Comparison of ENCODE assay signal across 22 cellular contexts in the genomic region with DNA sequence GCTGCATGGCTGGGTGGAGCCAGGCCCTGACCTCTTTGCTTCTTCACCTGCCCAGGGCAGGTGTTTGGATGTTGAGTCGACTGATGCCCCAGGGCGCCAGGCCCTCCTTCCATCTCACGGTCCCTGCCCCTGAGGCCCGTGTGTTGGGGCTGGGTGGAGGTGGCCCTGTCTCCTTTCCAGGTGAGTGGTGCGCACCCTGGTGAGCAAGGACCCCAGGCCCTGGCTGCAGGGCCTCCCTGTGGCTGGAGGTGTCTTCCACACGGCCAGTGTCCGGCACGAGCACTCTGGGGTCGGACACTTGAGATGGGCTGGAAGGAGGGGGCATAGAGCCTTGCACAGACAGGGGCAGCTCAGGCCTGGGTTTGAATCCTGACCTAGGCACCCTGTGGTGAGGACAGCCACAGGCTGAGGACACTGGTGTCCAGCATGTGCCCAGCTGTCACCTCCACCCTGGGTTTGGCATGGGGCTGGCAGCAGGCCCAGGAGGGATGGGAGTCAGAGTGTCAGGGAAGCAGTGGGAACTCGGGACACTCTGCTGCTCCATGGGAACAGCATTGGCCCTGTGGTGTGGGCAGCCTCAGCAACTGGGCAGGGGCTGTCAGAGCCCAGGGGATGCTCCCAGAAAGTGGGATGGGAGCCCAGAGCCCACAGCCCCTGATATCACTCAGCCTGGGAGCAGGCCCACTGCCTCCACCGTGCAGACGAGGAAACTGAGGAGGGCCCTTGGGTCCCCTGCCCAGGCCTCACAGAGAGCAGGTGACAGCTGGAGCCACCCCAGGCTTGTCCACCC. TPM values are rescaled to one million over a fixed set of nuclear protein-coding genes. Genes with fewer than 3 reads are reported as not detected.
A peak's percentile ranks its signal among the peaks of the same experiment; 100 is the strongest.
DNase-seq lines count a peak whose midpoint lies in the region; ATAC-seq, FAIRE-seq and TF ChIP-seq lines count a peak whose summit lies in the region.
"Had no signal": no experiment of that assay in that cellular context is flagged by ENCODE, and none has a peak within 500 bp of the region (broad histone marks: within the 10 kb centered on the region; RNA-seq: fewer than 3 reads in every experiment).

No MANE protein-coding gene starts in this region.

- no peak overlapping the region for H2BK20ac ChIP-seq in H1 (ENCODE audit: low read length)

- H3K9me3 ChIP-seq in right lobe of liver = no peaks in the 10 kb centered on the region
- no peaks in the 10 kb centered on the region for H3K9me3 ChIP-seq in HepG2 (ENCODE audit: low read length)
- H3K9me3 ChIP-seq in H1 (ENCODE audit: insufficient read depth in 2 of 2, low read depth in 1 of 2, low read length in 1 of 2) = no peaks in the 10 kb centered on the region
- no peaks in the 10 kb centered on the region for H3K9me3 ChIP-seq in neuronal stem cell (replicated peaks in 1 of 2; ENCODE audit: control insufficient read depth in 2 of 2, insufficient read depth in 1 of 2, low read depth in 1 of 2, low read length in 2 of 2)
- H3K9me3 ChIP-seq: BE2C had no signal

- no TSS peak for BruUV-seq in HepG2 (replicated peaks; lab: Mats Ljungman, UMichigan)

- H2AFZ ChIP-seq in HepG2 (ENCODE audit: low read length) = no peak overlapping the region
- H2AFZ ChIP-seq in H1 (ENCODE audit: low read length) = no peak overlapping the region
- no peak overlapping the region for H2AFZ ChIP-seq in neuronal stem cell (ENCODE audit: low read length)
- H2AFZ ChIP-seq: GM23338 had no signal

- H2BK15ac ChIP-seq in H1 (ENCODE audit: low read length) = no peak overlapping the region
- peak overlapping the region; percentile 27 for H2BK15ac ChIP-seq in neuronal stem cell (ENCODE audit: low read length)

- H3K9ac ChIP-seq in HepG2 (ENCODE audit: insufficient read depth, low read depth, low read length) = no peak overlapping the region
- H3K9ac ChIP-seq in H1 (replicated peaks in 1 of 4; ENCODE audit: extremely low read depth in 1 of 4, low read depth in 3 of 4, low read length in 3 of 4) = no peak overlapping the region
- H3K9ac ChIP-seq in neuronal stem cell (ENCODE audit: low read depth, low read length, poor library complexity) = no peak overlapping the region

- H4K91ac ChIP-seq in H1 (replicated peaks; ENCODE audit: insufficient read length, low read length) = no peak overlapping the region
- H4K91ac ChIP-seq in neuronal stem cell (ENCODE audit: low read depth, low read length, poor library complexity) = peak overlapping the region; percentile 39

- no peak overlapping the region for H3K56ac ChIP-seq in H1 (replicated peaks; ENCODE audit: insufficient read length, low read depth, low read length)

- H4K5ac ChIP-seq in H1 (ENCODE audit: insufficient read length, low read depth, low read length) = no peak overlapping the region

- POLR2A ChIA-PET in HepG2 (lab: Yijun Ruan, JAX) (no interaction called here), H1 (lab: Charles Lee; ENCODE audit: partially characterized antibody) (interaction anchor here (1.6 kb wide), 1 partner anchor 8 kb away, joined by 5 read pairs; no protein-coding TSS in a partner anchor)

- H3K27me3 ChIP-seq in right lobe of liver = no peaks in the 10 kb centered on the region
- H3K27me3 ChIP-seq in HepG2 (ENCODE audit: control insufficient read depth in 1 of 2, insufficient read depth in 2 of 2, low read length in 2 of 2) = peaks cover 16 to 49% of the 10 kb centered on the region in 2 experiments; a peak in 4 of 5 replicates
- no peaks in the 10 kb centered on the region for H3K27me3 ChIP-seq in H1 (replicated peaks in 1 of 4; ENCODE audit: control insufficient read depth in 3 of 4, extremely low read depth in 1 of 4, insufficient read depth in 3 of 4, low read length in 3 of 4)
- peaks cover 0 to 25% (median 0%) of the 10 kb centered on the region in 3 experiments for H3K27me3 ChIP-seq in neuronal stem cell (ENCODE audit: control insufficient read depth in 3 of 3, insufficient read depth in 3 of 3, low read depth in 1 of 3, low read length in 3 of 3)
- H3K27me3 ChIP-seq in foreskin keratinocyte = peaks cover 14% of the 10 kb centered on the region
- H3K27me3 ChIP-seq: BE2C had no signal

- in situ Hi-C loops in HepG2 (cut with HindIII; ENCODE audit: extremely low pct_ligation_motif_present, low pct_unique_long_range_greater_than_20kb) = no loop called here

- intact Hi-C loops in right lobe of liver (cut with DNase I) (no loop called here), HepG2 (cut with micrococcal nuclease; ENCODE audit: unreplicated experiment) (no loop called here)

- H3K79me2 ChIP-seq in HepG2 (ENCODE audit: insufficient read depth, low read length) (no peaks in the 10 kb centered on the region), H1 (ENCODE audit: control insufficient read depth in 1 of 2, insufficient read depth in 2 of 2, low read length in 2 of 2) (no peaks in the 10 kb centered on the region)

- TF ChIP-seq CTCF in right lobe of liver (IDR thresholded peaks at IDR 0.05) (no peak), HepG2 (CRISPR knock-in tag; IDR thresholded peaks at IDR 0.05) (no peak), H1 (IDR thresholded peaks at IDR 0.05; ENCODE audit: control extremely low read depth in 1 of 3, insufficient read depth in 1 of 3, low read depth in 1 of 3, low read length in 3 of 3) (no peak), foreskin keratinocyte (conservative IDR thresholded peaks at IDR 0.05) (no peak)

- peaks cover 0 to 17% (median 0%) of the 10 kb centered on the region in 4 donors for H3K4me1 ChIP-seq in right lobe of liver
- H3K4me1 ChIP-seq in HepG2 (ENCODE audit: insufficient read depth, low read length) = no peaks in the 10 kb centered on the region
- peaks cover 0 to 4% (median 2%) of the 10 kb centered on the region in 4 experiments; a peak in 2 of 7 replicates for H3K4me1 ChIP-seq in H1 (replicated peaks in 1 of 4; ENCODE audit: control insufficient read depth in 3 of 4, insufficient read depth in 4 of 4, low read length in 3 of 4)
- H3K4me1 ChIP-seq in neuronal stem cell (ENCODE audit: control insufficient read depth in 2 of 2, insufficient read depth in 1 of 2, low read depth in 1 of 2, low read length in 2 of 2) = peaks cover 0 to 13% of the 10 kb centered on the region in 2 donors
- no peaks in the 10 kb centered on the region for H3K4me1 ChIP-seq in foreskin keratinocyte
- H3K4me1 ChIP-seq: BE2C had no signal

- H2BK120ac ChIP-seq in H1 (replicated peaks; ENCODE audit: low read depth, low read length) (no peak overlapping the region), neuronal stem cell (ENCODE audit: low read depth, low read length) (no peak overlapping the region)

- H2BK12ac ChIP-seq in H1 (ENCODE audit: low read depth, low read length) (0 out of 2 replicates have a peak overlapping the region, but pooled peaks have one; percentile 17), neuronal stem cell (ENCODE audit: low read length) (peak overlapping the region; percentile 99)

- H3K23ac ChIP-seq in H1 (ENCODE audit: insufficient read length) (no peak overlapping the region), neuronal stem cell (ENCODE audit: low read depth, low read length, poor library complexity) (peak overlapping the region; percentile 87)

- no peak overlapping the region for H2BK5ac ChIP-seq in H1 (ENCODE audit: low read depth, low read length)
- H2BK5ac ChIP-seq in neuronal stem cell (ENCODE audit: low read length) = peak overlapping the region; percentile 73

- H3K4ac ChIP-seq in H1 (replicated peaks; ENCODE audit: insufficient read length, low read depth, low read length) (no peak overlapping the region), neuronal stem cell (ENCODE audit: low read length) (no peak overlapping the region)

- ATAC-seq in right lobe of liver = peak in 3 of 4 donors; percentile 4 to 53 (median 17)
- ATAC-seq in HepG2 = no peak
- ATAC-seq in foreskin keratinocyte = no peak
- no peak for ATAC-seq in GM21390 (IDR thresholded peaks at IDR 0.05; ENCODE audit: unreplicated experiment)
- ATAC-seq: HCT116 had no signal

- H2AK5ac ChIP-seq in H1 (ENCODE audit: low read depth, low read length) = no peak overlapping the region
- H2AK5ac ChIP-seq in neuronal stem cell (ENCODE audit: low read depth, low read length) = peak overlapping the region; percentile 97

- H3K36me3 ChIP-seq in right lobe of liver (no peaks in the 10 kb centered on the region), HepG2 (replicated peaks in 1 of 2; ENCODE audit: control insufficient read depth in 1 of 2, insufficient read depth in 2 of 2, low read length in 2 of 2) (no peaks in the 10 kb centered on the region), H1 (ENCODE audit: control insufficient read depth in 2 of 4, insufficient read depth in 4 of 4, low read length in 3 of 4) (no peaks in the 10 kb centered on the region), neuronal stem cell (replicated peaks in 1 of 2; ENCODE audit: control insufficient read depth in 2 of 2, insufficient read depth in 2 of 2, low read length in 2 of 2) (no peaks in the 10 kb centered on the region)
- H3K36me3 ChIP-seq: BE2C had no signal

- H3K14ac ChIP-seq in H1 (ENCODE audit: insufficient read length) (no peak overlapping the region), neuronal stem cell (ENCODE audit: low read length) (no peak overlapping the region)

- H4K20me1 ChIP-seq in HepG2 (ENCODE audit: insufficient read depth, low read length) (0 out of 2 replicates have a peak, but pooled peaks cover 3% of the 10 kb centered on the region), H1 (replicated peaks in 1 of 2; ENCODE audit: control insufficient read depth in 1 of 2, insufficient read depth in 2 of 2, low read length in 2 of 2) (peaks cover 0 to 2% of the 10 kb centered on the region in 2 experiments)

- no peak overlapping the region; the same call in 1 of the 2 replicates for H4K8ac ChIP-seq in H1 (ENCODE audit: extremely low read depth, insufficient read depth, low read length)
- H4K8ac ChIP-seq in neuronal stem cell (ENCODE audit: low read depth, low read length) = peak overlapping the region; percentile 82

- TF ChIP-seq RAD21 in HepG2 (CRISPR knock-in tag; IDR thresholded peaks at IDR 0.05) = no peak
- no peak for TF ChIP-seq RAD21 in H1 (IDR thresholded peaks at IDR 0.05 in 1 of 2, conservative IDR thresholded peaks at IDR 0.05 in 1 of 2; ENCODE audit: low read depth in 2 of 2, low read length in 2 of 2)

- DNase-seq in right lobe of liver = peak in 2 of 3 donors; percentile 75 to 76
- DNase-seq in HepG2 (ENCODE audit: low spot score) = no peak
- DNase-seq in H1 (ENCODE audit: low read depth in 1 of 2, low spot score in 2 of 2) = no peak
- DNase-seq in neuronal stem cell (ENCODE audit: low spot score) = no peak
- DNase-seq in foreskin keratinocyte = no peak
- DNase-seq: ACHN; BE2C; CD4-positive, alpha-beta memory T cell; DMS153; DMS79; GDM1; H7; HFFc6 had no signal

- H3K23me2 ChIP-seq in H1 (ENCODE audit: low read depth, low read length) = no peaks in the 10 kb centered on the region

- H3K4me2 ChIP-seq in HepG2 (ENCODE audit: low read depth, low read length) (no peak overlapping the region), H1 (ENCODE audit: insufficient read depth in 1 of 2, low read depth in 2 of 2, low read length in 2 of 2) (no peak overlapping the region), neuronal stem cell (ENCODE audit: insufficient read depth, low read length, poor library complexity, severe bottlenecking) (no peak overlapping the region)
- H3K4me2 ChIP-seq: GM23338 had no signal

- no peak overlapping the region for H3K18ac ChIP-seq in H1 (ENCODE audit: extremely low read depth, low read length)
- H3K18ac ChIP-seq in neuronal stem cell (ENCODE audit: low read length) = peak overlapping the region; percentile 79

- FAIRE-seq in HepG2 (lab: Jason Lieb, UNC) (no peak), H1 (lab: Jason Lieb, UNC) (no peak)
- FAIRE-seq: A204.1, GM12892, GM18507, HTR-8/SVneo had no signal

- TF ChIP-seq POLR2A in right lobe of liver (IDR thresholded peaks at IDR 0.05) (no peak), HepG2 (IDR thresholded peaks at IDR 0.05; ENCODE audit: insufficient read depth in 1 of 2, low read depth in 2 of 2, low read length in 2 of 2) (no peak), H1 (IDR thresholded peaks at IDR 0.05; ENCODE audit: control extremely low read depth in 1 of 2, low read depth in 2 of 2, low read length in 2 of 2) (no peak)

- no peak for TF ChIP-seq EP300 in HepG2 (IDR thresholded peaks at IDR 0.05; ENCODE audit: low read depth in 2 of 2, low read length in 2 of 2)
- no peak for TF ChIP-seq EP300 in HepG2 (CRISPR knock-in tag; IDR thresholded peaks at IDR 0.05; ENCODE audit: borderline replicate concordance)
- no peak for TF ChIP-seq EP300 in H1 (IDR thresholded peaks at IDR 0.05; ENCODE audit: borderline replicate concordance in 1 of 2, low read depth in 2 of 2, low read length in 2 of 2)

- CTCF ChIA-PET in HepG2 (lab: Yijun Ruan, JAX; ENCODE audit: low intra/inter-chr PET ratio, low total read pairs) = no interaction called here
- CTCF ChIA-PET in H1 (lab: Charles Lee; ENCODE audit: partially characterized antibody) = interaction anchor here (1.0 to 3.0 kb wide), 11 partner anchors 8 to 396 kb away, joined by 3 to 22 read pairs (median 6); no protein-coding TSS in a partner anchor

- H3K27ac ChIP-seq in right lobe of liver = peak overlapping the region in 1 of 3 donors; percentile 56
- no peak overlapping the region for H3K27ac ChIP-seq in HepG2 (ENCODE audit: extremely low read length, insufficient read depth, low read length)
- no peak overlapping the region for H3K27ac ChIP-seq in H1 (ENCODE audit: low read depth, low read length)
- H3K27ac ChIP-seq in neuronal stem cell (replicated peaks; ENCODE audit: low read length) = no peak overlapping the region
- no peak overlapping the region for H3K27ac ChIP-seq in foreskin keratinocyte

- 89% methylated on average over 4 of the region's 12 CpGs for WGBS in right lobe of liver (ENCODE audit: insufficient coverage, low coverage, low lambda C conversion rate, missing lambda C conversion rate)
- 60% methylated on average over 1 of the region's 12 CpGs for WGBS in HepG2 (ENCODE audit: low lambda C conversion rate)
- WGBS in H1 (ENCODE audit: extremely low coverage in 1 of 2, insufficient coverage in 1 of 2, insufficient read length in 1 of 2, insufficient replicate concordance in 2 of 2, low coverage in 1 of 2, low lambda C conversion rate in 2 of 2, missing lambda C conversion rate in 1 of 2), 2 experiments = 93% methylated on average over 11 of the region's 12 CpGs; no CpG with 5 or more reads in 1 of the 2 experiments
- WGBS in neuronal stem cell (ENCODE audit: extremely low coverage in 2 of 2, insufficient read length in 2 of 2, insufficient replicate concordance in 1 of 2), 2 donors = no CpG with 5 or more reads among the region's 12 CpGs

- H3K79me1 ChIP-seq in H1 (ENCODE audit: low read depth, low read length) = no peaks in the 10 kb centered on the region
- peaks cover 3% of the 10 kb centered on the region for H3K79me1 ChIP-seq in neuronal stem cell (ENCODE audit: low read depth, low read length)

- H3K4me3 ChIP-seq in right lobe of liver (no peak overlapping the region), HepG2 (replicated peaks in 1 of 3; ENCODE audit: insufficient read depth in 1 of 3, low read depth in 2 of 3, low read length in 3 of 3) (no peak overlapping the region), H1 (ENCODE audit: extremely low read depth in 1 of 4, insufficient read depth in 2 of 4, low read depth in 3 of 4, low read length in 4 of 4) (no peak overlapping the region), neuronal stem cell (ENCODE audit: low read length in 2 of 2) (no peak overlapping the region)
- H3K4me3 ChIP-seq: GM23338 had no signal

RNA-seq across cellular contexts. Expression of a gene that starts 37.1 kb away (rescaled TPM):
- total RNA-seq in right lobe of liver (not detected), HepG2 (2016; rRNA removed; fragmentation: Illumina TruSeq; extraction: Trizol) (not detected in 2 replicates), foreskin keratinocyte (not detected in 2 replicates)
- not detected in 2 replicates for total RNA-seq in HepG2 (2016; cell fraction: cytosol; rRNA removed; fragmentation: Illumina TruSeq; extraction: Trizol; ENCODE audit: low read depth)
- total RNA-seq in HepG2 (2016; cell fraction: insoluble cytoplasmic fraction; rRNA removed; fragmentation: Illumina TruSeq; extraction: Trizol) = not detected in 2 replicates
- total RNA-seq in HepG2 (2016; cell fraction: membrane; rRNA removed; fragmentation: Illumina TruSeq; extraction: Trizol) = not detected in 2 replicates
- not detected in 2 replicates for total RNA-seq in HepG2 (2016; cell fraction: nucleus; rRNA removed; fragmentation: Illumina TruSeq; extraction: Trizol)
- polyA plus RNA-seq in HepG2 (2011; rRNA removed) (not detected in 2 replicates), H1 (2011; rRNA removed) (not detected in 2 replicates), foreskin keratinocyte (not detected in 2 replicates)
- polyA plus RNA-seq in HepG2 (2011; cell fraction: cytosol; rRNA removed) = not detected in 2 replicates
- not detected in 2 replicates for polyA plus RNA-seq in HepG2 (2011; cell fraction: nucleus; rRNA removed)
- polyA plus RNA-seq in HepG2 (2012) = not detected in 2 replicates
- not detected in 2 replicates for polyA plus RNA-seq in HepG2 (2016; cell fraction: cytosol; fragmentation: Illumina TruSeq; extraction: Trizol; ENCODE audit: low read depth)
- not detected in 2 replicates for polyA plus RNA-seq in HepG2 (2016; cell fraction: insoluble cytoplasmic fraction; fragmentation: Illumina TruSeq; extraction: Trizol; ENCODE audit: low read depth)
- not detected in 2 replicates for polyA plus RNA-seq in HepG2 (2016; cell fraction: membrane; fragmentation: Illumina TruSeq; extraction: Trizol; ENCODE audit: low read depth)
- polyA plus RNA-seq in HepG2 (2016; cell fraction: nucleus; fragmentation: Illumina TruSeq; extraction: Trizol; ENCODE audit: insufficient read depth, low read depth) = not detected in 2 replicates
- not detected in 2 replicates for polyA minus RNA-seq in HepG2 (2011; rRNA and poly(A)+ RNA removed; ENCODE audit: low replicate concordance)
- not detected in 2 replicates for polyA minus RNA-seq in HepG2 (2011; cell fraction: cytosol; rRNA and poly(A)+ RNA removed)
- polyA minus RNA-seq in HepG2 (2011; cell fraction: nucleus; rRNA and poly(A)+ RNA removed) = not detected in 2 replicates
- total RNA-seq in H1 (2021; fragmentation: NEBNext Ultra II Directional; extraction: Animal tissue kit (Norgen Biotek cat#: 25700)) = not detected in 2 replicates
- polyA plus RNA-seq in H1 (2011; cell fraction: cytosol; rRNA removed) = not detected
- polyA plus RNA-seq in H1 (2011; cell fraction: nucleus; rRNA removed) = not detected
- 0.22 TPM in 1 of 4 replicates, not detected in the others for polyA plus RNA-seq in H1 (2012, experiment 1 of 2)
- not detected for polyA plus RNA-seq in H1 (2012, experiment 2 of 2)
- polyA plus RNA-seq in H1 (2013, experiment 1 of 2) = not detected
- not detected for polyA plus RNA-seq in H1 (2013, experiment 2 of 2)
- polyA minus RNA-seq in H1 (2011; rRNA and poly(A)+ RNA removed) = not detected in 2 replicates
- polyA minus RNA-seq in H1 (2011; cell fraction: cytosol; rRNA and poly(A)+ RNA removed) = not detected
- polyA minus RNA-seq in H1 (2011; cell fraction: nucleus; rRNA and poly(A)+ RNA removed) = not detected
- polyA plus RNA-seq in neuronal stem cell (2013, experiment 1 of 2) = not detected
- not detected for polyA plus RNA-seq in neuronal stem cell (2013, experiment 2 of 2)
- total RNA-seq: CD4-positive, alpha-beta memory T cell; GM23338; H7 had no signal
- polyA plus RNA-seq: CD14-positive monocyte; CD4-positive, alpha-beta memory T cell; GM23338; IgD-negative memory B cell had no signal

RNA-seq across cellular contexts. Expression of a gene that starts 56.4 kb away (rescaled TPM):
- total RNA-seq in right lobe of liver (10 to 100 TPM; 11.4 to 39.0 (median 28.7) TPM), HepG2 (2016; rRNA removed; fragmentation: Illumina TruSeq; extraction: Trizol) (2.2 and 7.5 TPM in 2 replicates), foreskin keratinocyte (23.1 and 28.9 TPM in 2 replicates)
- 9.7 and 13.0 TPM in 2 replicates for total RNA-seq in HepG2 (2016; cell fraction: cytosol; rRNA removed; fragmentation: Illumina TruSeq; extraction: Trizol; ENCODE audit: low read depth)
- 2.3 and 6.9 TPM in 2 replicates for total RNA-seq in HepG2 (2016; cell fraction: insoluble cytoplasmic fraction; rRNA removed; fragmentation: Illumina TruSeq; extraction: Trizol)
- 7.3 and 7.7 TPM in 2 replicates for total RNA-seq in HepG2 (2016; cell fraction: membrane; rRNA removed; fragmentation: Illumina TruSeq; extraction: Trizol)
- 10.4 and 12.9 TPM in 2 replicates for total RNA-seq in HepG2 (2016; cell fraction: nucleus; rRNA removed; fragmentation: Illumina TruSeq; extraction: Trizol)
- polyA plus RNA-seq in HepG2 (2011; rRNA removed) (21.3 and 23.8 TPM in 2 replicates), H1 (2011; rRNA removed) (18.6 and 44.4 TPM in 2 replicates), foreskin keratinocyte (34.4 and 41.0 TPM in 2 replicates)
- 7.4 and 11.5 TPM in 2 replicates for polyA plus RNA-seq in HepG2 (2011; cell fraction: cytosol; rRNA removed)
- polyA plus RNA-seq in HepG2 (2011; cell fraction: nucleus; rRNA removed) = 339 and 424 TPM in 2 replicates
- 20.4 and 23.6 TPM in 2 replicates for polyA plus RNA-seq in HepG2 (2012)
- 4.7 and 5.5 TPM in 2 replicates for polyA plus RNA-seq in HepG2 (2016; cell fraction: cytosol; fragmentation: Illumina TruSeq; extraction: Trizol; ENCODE audit: low read depth)
- 6.9 and 9.6 TPM in 2 replicates for polyA plus RNA-seq in HepG2 (2016; cell fraction: insoluble cytoplasmic fraction; fragmentation: Illumina TruSeq; extraction: Trizol; ENCODE audit: low read depth)
- 13.6 and 14.9 TPM in 2 replicates for polyA plus RNA-seq in HepG2 (2016; cell fraction: membrane; fragmentation: Illumina TruSeq; extraction: Trizol; ENCODE audit: low read depth)
- 107 and 110 TPM in 2 replicates for polyA plus RNA-seq in HepG2 (2016; cell fraction: nucleus; fragmentation: Illumina TruSeq; extraction: Trizol; ENCODE audit: insufficient read depth, low read depth)
- 10.0 and 10.2 TPM in 2 replicates for polyA minus RNA-seq in HepG2 (2011; rRNA and poly(A)+ RNA removed; ENCODE audit: low replicate concordance)
- 4.3 and 6.2 TPM in 2 replicates for polyA minus RNA-seq in HepG2 (2011; cell fraction: cytosol; rRNA and poly(A)+ RNA removed)
- polyA minus RNA-seq in HepG2 (2011; cell fraction: nucleus; rRNA and poly(A)+ RNA removed) = 11.3 and 19.8 TPM in 2 replicates
- total RNA-seq in H1 (2021; fragmentation: NEBNext Ultra II Directional; extraction: Animal tissue kit (Norgen Biotek cat#: 25700)) = 64.0 and 65.6 TPM in 2 replicates
- polyA plus RNA-seq in H1 (2011; cell fraction: cytosol; rRNA removed) = 21.0 TPM
- 143 TPM for polyA plus RNA-seq in H1 (2011; cell fraction: nucleus; rRNA removed)
- 17.5 to 48.9 TPM (median 42.8 TPM) in 4 replicates for polyA plus RNA-seq in H1 (2012, experiment 1 of 2)
- polyA plus RNA-seq in H1 (2012, experiment 2 of 2) = 14.6 TPM
- polyA plus RNA-seq in H1 (2013, experiment 1 of 2) = 55.6 TPM
- 52.7 TPM for polyA plus RNA-seq in H1 (2013, experiment 2 of 2)
- 8.0 and 13.3 TPM in 2 replicates for polyA minus RNA-seq in H1 (2011; rRNA and poly(A)+ RNA removed)
- 22.4 TPM for polyA minus RNA-seq in H1 (2011; cell fraction: cytosol; rRNA and poly(A)+ RNA removed)
- polyA minus RNA-seq in H1 (2011; cell fraction: nucleus; rRNA and poly(A)+ RNA removed) = 26.6 TPM
- polyA plus RNA-seq in neuronal stem cell (2013, experiment 1 of 2) = 44.3 TPM
- polyA plus RNA-seq in neuronal stem cell (2013, experiment 2 of 2) = 42.8 TPM

Comparison
In these comparisons a context has a peak if more than half of its experiments do, and no peak if none do; other contexts are left out.
1. ATAC-seq: peak in right lobe of liver (3 of 4); none in HepG2 (single experiment), foreskin keratinocyte (single experiment) and GM21390 (single experiment).
2. DNase-seq: peak in right lobe of liver (2 of 3); none in HepG2 (single experiment), H1 (0 of 2), neuronal stem cell (single experiment) and foreskin keratinocyte (0 of 2).